8 cellular contexts compared by ENCODE assay signal in the genomic region with DNA sequence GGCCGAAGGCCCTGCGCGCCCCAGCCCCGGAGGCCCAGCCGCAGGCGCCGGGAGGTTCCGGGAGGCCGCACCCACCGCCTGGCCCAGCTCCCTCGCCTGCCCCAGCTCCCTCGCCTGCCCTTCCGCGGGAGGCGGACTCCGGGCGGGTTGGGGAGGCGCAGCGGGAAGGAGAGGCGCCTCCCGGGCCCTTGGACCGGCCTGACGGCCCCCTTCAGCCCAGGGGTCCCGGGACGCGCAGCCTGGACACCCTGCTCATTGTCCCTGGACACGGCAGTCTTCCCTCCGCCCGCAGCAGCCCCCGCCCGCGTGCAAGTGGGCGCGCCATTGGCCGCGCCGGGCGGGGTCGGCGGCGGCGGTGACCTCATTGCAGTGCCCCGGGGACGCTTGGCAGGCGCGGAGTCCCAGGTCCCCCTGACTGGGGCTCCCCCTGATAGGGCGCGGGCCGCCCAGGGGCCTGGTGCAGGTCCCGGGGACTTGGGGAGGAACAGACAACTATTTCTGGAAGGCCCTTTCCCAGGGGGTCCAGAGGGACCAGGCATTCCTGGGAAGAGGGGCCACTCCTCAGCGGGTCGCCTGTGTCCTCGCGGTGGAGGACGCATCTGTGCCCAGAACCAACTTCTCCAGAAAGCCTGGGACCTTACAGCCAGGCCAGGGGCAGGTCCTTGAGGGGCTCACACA. TPM values are rescaled to one million over a fixed set of nuclear protein-coding genes. Genes with fewer than 3 reads are reported as not detected.
DNase-seq lines count a peak whose midpoint lies in the region; ATAC-seq and TF ChIP-seq lines count a peak whose summit lies in the region.

No MANE protein-coding gene starts in this region.

- peak overlapping the region; percentile 75 for H2BK15ac ChIP-seq in neuronal stem cell (ENCODE audit: low read length)

- H2BK5ac ChIP-seq in neuronal stem cell (ENCODE audit: low read length): no peak overlapping the region

- POLR2A ChIA-PET in GM10248 (lab: Yijun Ruan, JAX): interaction anchor here (0.6 to 6.2 kb wide), 5 partner anchors 9 to 220 kb away, joined by 4 to 35 read pairs (median 5); partner anchors contain the start of genes PNPLA2, POLR2L and TSPAN4

- H2BK120ac ChIP-seq in neuronal stem cell (ENCODE audit: low read depth, low read length): no peak overlapping the region

- no CpG with 5 or more reads among the region's 55 CpGs for WGBS in neuronal stem cell (ENCODE audit: extremely low coverage in 2 of 2, insufficient read length in 2 of 2, insufficient replicate concordance in 1 of 2), 2 donors

- H3K27ac ChIP-seq in neuronal stem cell (replicated peaks; ENCODE audit: low read length): no peak overlapping the region

- no peak overlapping the region for H4K91ac ChIP-seq in neuronal stem cell (ENCODE audit: low read depth, low read length, poor library complexity)

- peaks cover 44 to 47% of the 10 kb centered on the region in 2 donors for H3K4me1 ChIP-seq in neuronal stem cell (ENCODE audit: control insufficient read depth in 2 of 2, insufficient read depth in 1 of 2, low read depth in 1 of 2, low read length in 2 of 2)

- H3K9ac ChIP-seq in neuronal stem cell (ENCODE audit: low read depth, low read length, poor library complexity): peak overlapping the region; percentile 80

- H3K4ac ChIP-seq in neuronal stem cell (ENCODE audit: low read length): peak overlapping the region; percentile 12

- peak overlapping the region; percentile 56 for H3K14ac ChIP-seq in neuronal stem cell (ENCODE audit: low read length)

- peaks cover 0 to 3% of the 10 kb centered on the region in 2 donors for H3K9me3 ChIP-seq in neuronal stem cell (replicated peaks in 1 of 2; ENCODE audit: control insufficient read depth in 2 of 2, insufficient read depth in 1 of 2, low read depth in 1 of 2, low read length in 2 of 2)

- H3K4me2 ChIP-seq in neuronal stem cell (ENCODE audit: insufficient read depth, low read length, poor library complexity, severe bottlenecking): peak overlapping the region; percentile 77

- no peak overlapping the region for H4K8ac ChIP-seq in neuronal stem cell (ENCODE audit: low read depth, low read length)

- peak overlapping the region; percentile 39 for H3K23ac ChIP-seq in neuronal stem cell (ENCODE audit: low read depth, low read length, poor library complexity)

- ATAC-seq in HG03280 (IDR thresholded peaks at IDR 0.05; ENCODE audit: unreplicated experiment) (peak; percentile 23), GM19397 (IDR thresholded peaks at IDR 0.05; ENCODE audit: unreplicated experiment) (no peak)

- CTCF ChIA-PET in GM10248 (lab: Yijun Ruan, JAX): interaction anchor here (1.1 to 1.9 kb wide), 4 partner anchors 14 to 218 kb away, joined by 3 to 8 read pairs (median 3); partner anchors contain the start of gene PNPLA2

- TF ChIP-seq CTCF in GM10248 (IDR thresholded peaks at IDR 0.05; ENCODE audit: control extremely low read depth, extremely low read depth, low read depth, missing control alignments): no peak
- TF ChIP-seq CTCF in fibroblast of pulmonary artery (IDR thresholded peaks at IDR 0.05; ENCODE audit: low read length, missing control alignments): no peak

- peak; percentile 67 for DNase-seq in GM10248 (ENCODE audit: extremely low spot score)
- peak; percentile 48 for DNase-seq in activated CD8-positive, alpha-beta memory T cell treated with anti-CD3 and anti-CD28 coated beads, Interleukin-2, amount 50 U/mL, for 4 hours
- DNase-seq in fibroblast of pulmonary artery (ENCODE audit: low read depth): no peak
- DNase-seq in neuronal stem cell (ENCODE audit: low spot score): no peak
- no peak for DNase-seq in iPS-NIHi7 (ENCODE audit: extremely low spot score)
- DNase-seq in NAMALWA (ENCODE audit: low spot score): no peak

- H3K18ac ChIP-seq in neuronal stem cell (ENCODE audit: low read length): peak overlapping the region; percentile 97

- H3K4me3 ChIP-seq in fibroblast of pulmonary artery (replicated peaks; ENCODE audit: low read depth, low read length) (peak overlapping the region; percentile 70), neuronal stem cell (ENCODE audit: low read length in 2 of 2) (peak overlapping the region; percentile 62 to 89)

- H2AK5ac ChIP-seq in neuronal stem cell (ENCODE audit: low read depth, low read length): peak overlapping the region; percentile 0

- H2AFZ ChIP-seq in neuronal stem cell (ENCODE audit: low read length): peak overlapping the region; percentile 89

- no peak overlapping the region for H2BK12ac ChIP-seq in neuronal stem cell (ENCODE audit: low read length)

- H3K79me1 ChIP-seq in neuronal stem cell (ENCODE audit: low read depth, low read length): peaks cover 22% of the 10 kb centered on the region

- H3K27me3 ChIP-seq in neuronal stem cell (ENCODE audit: control insufficient read depth in 3 of 3, insufficient read depth in 3 of 3, low read depth in 1 of 3, low read length in 3 of 3): peaks cover 9 to 37% (median 18%) of the 10 kb centered on the region in 3 experiments

- H3K36me3 ChIP-seq in neuronal stem cell (replicated peaks in 1 of 2; ENCODE audit: control insufficient read depth in 2 of 2, insufficient read depth in 2 of 2, low read length in 2 of 2): peaks cover 19 to 30% of the 10 kb centered on the region in 2 donors

RNA-seq across cellular contexts. Expression of gene CD151, which starts 0.5 kb away (rescaled TPM):
- polyA plus RNA-seq in neuronal stem cell (2013, experiment 1 of 2): 74.1 TPM
- 74.3 TPM for polyA plus RNA-seq in neuronal stem cell (2013, experiment 2 of 2)

RNA-seq across cellular contexts. Expression of gene CRACR2B, which starts 5.5 kb away (rescaled TPM):
- polyA plus RNA-seq in neuronal stem cell (2013, experiment 1 of 2): 12.4 TPM
- 11.8 TPM for polyA plus RNA-seq in neuronal stem cell (2013, experiment 2 of 2)

RNA-seq across cellular contexts. Expression of gene POLR2L, which starts 9.1 kb away (rescaled TPM):
- 129 TPM for polyA plus RNA-seq in neuronal stem cell (2013, experiment 1 of 2)
- 129 TPM for polyA plus RNA-seq in neuronal stem cell (2013, experiment 2 of 2)

RNA-seq across cellular contexts. Expression of gene TSPAN4, which starts 9.4 kb away (rescaled TPM):
- 39.4 TPM for polyA plus RNA-seq in neuronal stem cell (2013, experiment 1 of 2)
- polyA plus RNA-seq in neuronal stem cell (2013, experiment 2 of 2): 35.6 TPM

RNA-seq across cellular contexts. Expression of gene PNPLA2, which starts 14.5 kb away (rescaled TPM):
- 34.4 TPM for polyA plus RNA-seq in neuronal stem cell (2013, experiment 1 of 2)
- 33.9 TPM for polyA plus RNA-seq in neuronal stem cell (2013, experiment 2 of 2)

Comparison
In these comparisons a context has a peak if more than half of its experiments do, and no peak if none do; other contexts are left out.
1. DNase-seq: peak in GM10248 (single experiment) and activated CD8-positive, alpha-beta memory T cell treated with anti-CD3 and anti-CD28 coated beads, Interleukin-2, amount 50 U/mL, for 4 hours (single experiment); none in fibroblast of pulmonary artery (single experiment), neuronal stem cell (single experiment), iPS-NIHi7 (single experiment) and NAMALWA (single experiment).